ENCODE assay signal across 19 cellular contexts in genomic region chr22:46961591-46962290, GRCh38.
DNase-seq lines count a peak whose midpoint lies in the region; ATAC-seq and TF ChIP-seq lines count a peak whose summit lies in the region.
"Had no signal": no experiment of that assay in that cellular context is flagged by ENCODE, and none has a peak within 500 bp of the region (broad histone marks: within the 10 kb centered on the region; RNA-seq: fewer than 3 reads in every experiment).

No MANE protein-coding gene starts in this region.

- H3K36me3 ChIP-seq in suprapubic skin, result peaks cover 10% of the 10 kb centered on the region
- H3K36me3 ChIP-seq: BE2C, Peyer's patch, SJSA1 had no signal

- no peak for TF ChIP-seq EP300 in suprapubic skin (IDR thresholded peaks at IDR 0.05)

- H3K9me3 ChIP-seq in suprapubic skin, result no peaks in the 10 kb centered on the region
- H3K9me3 ChIP-seq: BE2C, Peyer's patch, SJSA1 had no signal

- CTCF ChIA-PET in WTC11 (lab: Charles Lee), result no interaction called here

- TF ChIP-seq CTCF in WTC11 (IDR thresholded peaks at IDR 0.05), result no peak
- no peak for TF ChIP-seq CTCF in nephron progenitor cell (IDR thresholded peaks at IDR 0.05)
- TF ChIP-seq CTCF in suprapubic skin (IDR thresholded peaks at IDR 0.05), result no peak

- H3K4me1 Mint-ChIP-seq in activated naive CD8-positive, alpha-beta T cell (ENCODE audit: low read depth), result peaks cover 14% of the 10 kb centered on the region
- peaks cover 16% of the 10 kb centered on the region for H3K4me1 Mint-ChIP-seq in activated naive CD8-positive, alpha-beta T cell treated with anti-CD3 and anti-CD28 coated beads for 36 hours
- H3K4me1 Mint-ChIP-seq in WTC11, result peaks cover 23% of the 10 kb centered on the region
- peaks cover 41% of the 10 kb centered on the region for H3K4me1 Mint-ChIP-seq in nephron progenitor cell

- no peak for ATAC-seq in WTC11
- ATAC-seq in GM19452 (IDR thresholded peaks at IDR 0.05; ENCODE audit: unreplicated experiment), result no peak

- no peaks in the 10 kb centered on the region for H3K27me3 Mint-ChIP-seq in activated naive CD8-positive, alpha-beta T cell
- H3K27me3 Mint-ChIP-seq in activated naive CD8-positive, alpha-beta T cell treated with anti-CD3 and anti-CD28 coated beads for 36 hours, result no peaks in the 10 kb centered on the region
- H3K27me3 Mint-ChIP-seq in WTC11 (ENCODE audit: low read depth), result no peaks in the 10 kb centered on the region
- peaks cover 4% of the 10 kb centered on the region for H3K27me3 Mint-ChIP-seq in nephron progenitor cell (ENCODE audit: low read depth, poor library complexity)

- WGBS in suprapubic skin, result 91% methylated on average over 17 of the region's 17 CpGs

- H3K27ac ChIP-seq in suprapubic skin, result no peak overlapping the region
- H3K27ac ChIP-seq: Peyer's patch, SJSA1 had no signal

- no peaks in the 10 kb centered on the region for H3K4me1 ChIP-seq in suprapubic skin
- H3K4me1 ChIP-seq: Peyer's patch, SJSA1 had no signal

- POLR2A ChIA-PET in WTC11 (lab: Charles Lee), result no interaction called here

- H3K36me3 Mint-ChIP-seq in activated naive CD8-positive, alpha-beta T cell, result no peaks in the 10 kb centered on the region
- peaks cover 2% of the 10 kb centered on the region for H3K36me3 Mint-ChIP-seq in activated naive CD8-positive, alpha-beta T cell treated with anti-CD3 and anti-CD28 coated beads for 36 hours
- H3K36me3 Mint-ChIP-seq in WTC11 (no peaks in the 10 kb centered on the region), nephron progenitor cell (ENCODE audit: low read depth) (no peaks in the 10 kb centered on the region)

- H3K4me3 ChIP-seq in suprapubic skin, result no peak overlapping the region
- H3K4me3 ChIP-seq: Peyer's patch, SJSA1 had no signal

- H3K9me3 Mint-ChIP-seq in activated naive CD8-positive, alpha-beta T cell (ENCODE audit: low read depth), result no peaks in the 10 kb centered on the region
- no peaks in the 10 kb centered on the region for H3K9me3 Mint-ChIP-seq in activated naive CD8-positive, alpha-beta T cell treated with anti-CD3 and anti-CD28 coated beads for 36 hours
- H3K9me3 Mint-ChIP-seq in WTC11, result no peaks in the 10 kb centered on the region
- no peaks in the 10 kb centered on the region for H3K9me3 Mint-ChIP-seq in nephron progenitor cell

- DNase-seq in activated naive CD8-positive, alpha-beta T cell treated with anti-CD3 and anti-CD28 coated beads for 36 hours, result no peak
- DNase-seq in WTC11 (ENCODE audit: low spot score) (no peak), nephron progenitor cell (no peak), suprapubic skin (ENCODE audit: low spot score in 2 of 2) (peak; percentile 19 to 65), activated gamma-delta T cell treated with Interleukin-2 at 50 U/mL for 16 hours (no peak)
- DNase-seq: BE2C, EL, GF-D8, IMR-90, NCI-H1105, NCI-H1694, NCI-H2081 treated with DMSO at 0.1 percent for 48 hours, NCI-H226, NCI-H524 treated with DMSO at 0.1 percent for 48 hours, NCI-H82, Peyer's patch had no signal

- H3K4me3 Mint-ChIP-seq in activated naive CD8-positive, alpha-beta T cell, result no peak overlapping the region
- H3K4me3 Mint-ChIP-seq in activated naive CD8-positive, alpha-beta T cell treated with anti-CD3 and anti-CD28 coated beads for 36 hours, result no peak overlapping the region
- no peak overlapping the region for H3K4me3 Mint-ChIP-seq in WTC11
- H3K4me3 Mint-ChIP-seq in nephron progenitor cell, result no peak overlapping the region

- H3K27me3 ChIP-seq in suprapubic skin, result no peaks in the 10 kb centered on the region
- H3K27me3 ChIP-seq: BE2C, Peyer's patch, SJSA1 had no signal

- peak overlapping the region; percentile 28 for H3K27ac Mint-ChIP-seq in activated naive CD8-positive, alpha-beta T cell
- no peak overlapping the region for H3K27ac Mint-ChIP-seq in activated naive CD8-positive, alpha-beta T cell treated with anti-CD3 and anti-CD28 coated beads for 36 hours
- H3K27ac Mint-ChIP-seq in WTC11, result peak overlapping the region; percentile 20; the same call in 1 of the 2 replicates
- peak overlapping the region; percentile 26 for H3K27ac Mint-ChIP-seq in nephron progenitor cell

- TF ChIP-seq POLR2A in suprapubic skin (IDR thresholded peaks at IDR 0.05), result no peak

TF ChIP-seq in WTC11, 78 proteins besides CTCF, POLR2A, EP300 and RAD21 (continues in another document):
- TF ChIP-seq JUN (CRISPR knock-in tag; IDR thresholded peaks at IDR 0.05) (no peak), CBFB (CRISPR knock-in tag; IDR thresholded peaks at IDR 0.05; ENCODE audit: low read depth) (no peak), OVOL2 (CRISPR knock-in tag; IDR thresholded peaks at IDR 0.05; ENCODE audit: borderline replicate concordance) (no peak), RELA (CRISPR knock-in tag; IDR thresholded peaks at IDR 0.05; ENCODE audit: borderline replicate concordance) (no peak), FOXK1 (CRISPR knock-in tag; IDR thresholded peaks at IDR 0.05) (no peak), ARID4B (CRISPR knock-in tag; IDR thresholded peaks at IDR 0.05; ENCODE audit: borderline replicate concordance) (no peak), NFATC4 (CRISPR knock-in tag; IDR thresholded peaks at IDR 0.05) (no peak), ZNF532 (CRISPR knock-in tag; IDR thresholded peaks at IDR 0.05; ENCODE audit: borderline replicate concordance) (no peak), MXD4 (CRISPR knock-in tag; IDR thresholded peaks at IDR 0.05; ENCODE audit: borderline replicate concordance) (no peak), ZBTB43 (CRISPR knock-in tag; IDR thresholded peaks at IDR 0.05) (no peak), RORB (CRISPR knock-in tag; IDR thresholded peaks at IDR 0.05) (no peak), SMAD4 (CRISPR knock-in tag; IDR thresholded peaks at IDR 0.05) (no peak)

Comparison
In these comparisons a context has a peak if more than half of its experiments do, and no peak if none do; other contexts are left out.
1. DNase-seq: peak in suprapubic skin (2 of 2); none in activated naive CD8-positive, alpha-beta T cell treated with anti-CD3 and anti-CD28 coated beads for 36 hours (single experiment), WTC11 (single experiment), nephron progenitor cell (single experiment) and activated gamma-delta T cell treated with Interleukin-2 at 50 U/mL for 16 hours (single experiment).